ENCODE assay signal across 16 cellular contexts in genomic region chr7:151699147-151699546, GRCh38.
DNase-seq lines count a peak whose midpoint lies in the region; ATAC-seq, FAIRE-seq and TF ChIP-seq lines count a peak whose summit lies in the region.
"Had no signal": no experiment of that assay in that cellular context is flagged by ENCODE, and none has a peak within 500 bp of the region (broad histone marks: within the 10 kb centered on the region; RNA-seq: fewer than 3 reads in every experiment).

No MANE protein-coding gene starts in this region.

- H2BK12ac ChIP-seq in mesenchymal stem cell (ENCODE audit: low read length in 2 of 2): peak overlapping the region in 1 of 2 experiments; percentile 38

- H3K4me3 ChIP-seq in BLaER1 treated with 17β-estradiol and CSF1 and Interleukin-3, amounts not matched to agents 10 nM and 100 nM: no peak overlapping the region
- H3K4me3 ChIP-seq in astrocyte of the spinal cord (ENCODE audit: low read depth, low read length) (no peak overlapping the region), mesenchymal stem cell (ENCODE audit: insufficient read depth in 1 of 2, low read depth in 1 of 2, low read length in 2 of 2) (no peak overlapping the region)
- H3K4me3 ChIP-seq: lung had no signal

- H3K9me3 Mint-ChIP-seq in WTC11: peaks cover 5% of the 10 kb centered on the region; the same call in 1 of the 2 replicates
- H3K9me3 Mint-ChIP-seq: activated naive CD4-positive, alpha-beta T cell treated with anti-CD3 and anti-CD28 coated beads, Interleukin-2, amount 50 U/mL, for 72 hours; T-helper 2 cell treated with Interferon-gamma antibody and Interleukin-4, amounts not matched to agents 5 μg/mL and 100 μg/mL, for 36 hours had no signal

- in situ Hi-C loops in astrocyte of the spinal cord (cut with HindIII; ENCODE audit: low sequenced_read_pairs): no loop called here

- H3K4me3 Mint-ChIP-seq in WTC11: no peak overlapping the region
- H3K4me3 Mint-ChIP-seq: T-helper 2 cell treated with Interferon-gamma antibody and Interleukin-4, amounts not matched to agents 5 μg/mL and 100 μg/mL, for 36 hours had no signal

- peak overlapping the region; percentile 48 to 92 (median 86); a peak in 21 of 22 replicates for H3K4me2 ChIP-seq in BLaER1 treated with 17β-estradiol and CSF1 and Interleukin-3, amounts not matched to agents 10 nM and 100 nM
- H3K4me2 ChIP-seq in mesenchymal stem cell (ENCODE audit: low read length, poor library complexity, severe bottlenecking): peak overlapping the region; percentile 5

- H3K27ac ChIP-seq in BLaER1 treated with 17β-estradiol and CSF1 and Interleukin-3, amounts not matched to agents 10 nM and 100 nM: peak overlapping the region in 6 of 11 experiments; percentile 30 to 59 (median 42); a peak in 9 of 22 replicates
- peak overlapping the region; percentile 92 for H3K27ac ChIP-seq in mesenchymal stem cell (ENCODE audit: low read length, poor library complexity, severe bottlenecking)

- no peak for TF ChIP-seq CTCF in astrocyte of the spinal cord (IDR thresholded peaks at IDR 0.05; ENCODE audit: low read depth, low read length)
- TF ChIP-seq CTCF in WTC11 (IDR thresholded peaks at IDR 0.05): no peak

- peaks cover 60 to 83% (median 71%) of the 10 kb centered on the region in 10 experiments for H3K4me1 ChIP-seq in BLaER1 treated with 17β-estradiol and CSF1 and Interleukin-3, amounts not matched to agents 10 nM and 100 nM
- H3K4me1 ChIP-seq in mesenchymal stem cell (ENCODE audit: control insufficient read depth, insufficient read depth, low read depth, low read length): peaks cover 54% of the 10 kb centered on the region

- peak overlapping the region; percentile 25 to 78 for H3K18ac ChIP-seq in mesenchymal stem cell (ENCODE audit: low read depth in 1 of 2, low read length in 2 of 2)

- no peak overlapping the region for H3K23ac ChIP-seq in mesenchymal stem cell (ENCODE audit: low read length in 2 of 2)

- H3K9ac ChIP-seq in BLaER1 treated with 17β-estradiol and CSF1 and Interleukin-3, amounts not matched to agents 10 nM and 100 nM: peak overlapping the region in 2 of 11 experiments; percentile 19 to 38; a peak in 1 of 22 replicates
- peak overlapping the region; percentile 2 for H3K9ac ChIP-seq in mesenchymal stem cell (ENCODE audit: low read length)

- no peaks in the 10 kb centered on the region for H3K9me3 ChIP-seq in BLaER1 treated with 17β-estradiol and CSF1 and Interleukin-3, amounts not matched to agents 10 nM and 100 nM (replicated peaks in 1 of 11)
- no peaks in the 10 kb centered on the region for H3K9me3 ChIP-seq in mesenchymal stem cell (ENCODE audit: control insufficient read depth, low read length)
- H3K9me3 ChIP-seq: Caco-2 had no signal

- H3K4ac ChIP-seq in mesenchymal stem cell (ENCODE audit: low read depth in 1 of 2, low read length in 2 of 2): no peak overlapping the region

- peak; percentile 49 for FAIRE-seq in HTR-8/SVneo (lab: Jason Lieb, UNC)
- FAIRE-seq: GM19239 had no signal

- peaks cover 0 to 57% (median 0%) of the 10 kb centered on the region in 11 experiments; a peak in 7 of 22 replicates for H4K20me1 ChIP-seq in BLaER1 treated with 17β-estradiol and CSF1 and Interleukin-3, amounts not matched to agents 10 nM and 100 nM

- CTCF ChIA-PET in WTC11 (lab: Charles Lee): no interaction called here

- H3K36me3 Mint-ChIP-seq in WTC11: no peaks in the 10 kb centered on the region
- H3K36me3 Mint-ChIP-seq: activated naive CD4-positive, alpha-beta T cell treated with anti-CD3 and anti-CD28 coated beads, Interleukin-2, amount 50 U/mL, for 72 hours had no signal

- H3K27me3 Mint-ChIP-seq in WTC11 (ENCODE audit: low read depth): no peaks in the 10 kb centered on the region

- no peak overlapping the region for H2BK120ac ChIP-seq in mesenchymal stem cell (ENCODE audit: low read depth, low read length)

- no peaks in the 10 kb centered on the region for H3K79me1 ChIP-seq in mesenchymal stem cell (replicated peaks; ENCODE audit: low read length, poor library complexity, severe bottlenecking)

- POLR2A ChIA-PET in WTC11 (lab: Charles Lee): no interaction called here

- no peak overlapping the region for H2AFZ ChIP-seq in mesenchymal stem cell (ENCODE audit: low read depth, low read length)

- peak overlapping the region; percentile 94 for H2AK5ac ChIP-seq in mesenchymal stem cell (ENCODE audit: low read length, severe bottlenecking)

- peak overlapping the region; percentile 21 for H4K91ac ChIP-seq in mesenchymal stem cell (ENCODE audit: low read length)

- H2BK5ac ChIP-seq in mesenchymal stem cell (ENCODE audit: low read depth, low read length, poor library complexity, severe bottlenecking): peak overlapping the region; percentile 74

- no peaks in the 10 kb centered on the region for H3K36me3 ChIP-seq in BLaER1 treated with 17β-estradiol and CSF1 and Interleukin-3, amounts not matched to agents 10 nM and 100 nM
- no peaks in the 10 kb centered on the region for H3K36me3 ChIP-seq in mesenchymal stem cell (ENCODE audit: control insufficient read depth in 1 of 2, insufficient read depth in 2 of 2, low read depth in 1 of 2, low read length in 2 of 2)

- H3K4me1 Mint-ChIP-seq in WTC11: peaks cover 28% of the 10 kb centered on the region

- H4K8ac ChIP-seq in mesenchymal stem cell (ENCODE audit: low read length): no peak overlapping the region

- ATAC-seq in WTC11 (no peak), GM19035 (IDR thresholded peaks at IDR 0.05; ENCODE audit: unreplicated experiment) (no peak)
- ATAC-seq: activated naive CD4-positive, alpha-beta T cell treated with anti-CD3 and anti-CD28 coated beads, Interleukin-2, amount 50 U/mL, for 72 hours; PC-3 had no signal

- 30% methylated on average over 11 of the region's 11 CpGs for WGBS in mesenchymal stem cell

- no peaks in the 10 kb centered on the region for H3K27me3 ChIP-seq in BLaER1 treated with 17β-estradiol and CSF1 and Interleukin-3, amounts not matched to agents 10 nM and 100 nM
- H3K27me3 ChIP-seq in mesenchymal stem cell (ENCODE audit: control insufficient read depth in 1 of 2, insufficient read depth in 1 of 2, low read length in 2 of 2): peaks cover 0 to 28% of the 10 kb centered on the region in 2 experiments

- H3K14ac ChIP-seq in mesenchymal stem cell (ENCODE audit: low read length in 2 of 2): no peak overlapping the region

- no peak overlapping the region for H2BK15ac ChIP-seq in mesenchymal stem cell (ENCODE audit: low read depth, poor library complexity, severe bottlenecking)

- H3K27ac Mint-ChIP-seq in WTC11: no peak overlapping the region
- H3K27ac Mint-ChIP-seq: activated naive CD4-positive, alpha-beta T cell treated with anti-CD3 and anti-CD28 coated beads, Interleukin-2, amount 50 U/mL, for 72 hours; T-helper 2 cell treated with Interferon-gamma antibody and Interleukin-4, amounts not matched to agents 5 μg/mL and 100 μg/mL, for 36 hours had no signal

- DNase-seq in HTR-8/SVneo (ENCODE audit: insufficient read length, low spot score) (peak; percentile 86), astrocyte of the spinal cord (ENCODE audit: low read depth, low spot score) (peak; percentile 98), mesenchymal stem cell (peak; percentile 92), NCI-H2029 treated with DMSO at 0.1 percent for 48 hours (lab: John Stamatoyannopoulos, UW) (no peak), WTC11 (ENCODE audit: low spot score) (no peak)
- no peak for DNase-seq in stimulated activated naive CD4-positive, alpha-beta T cell (lab: John Stamatoyannopoulos, UW)
- DNase-seq: Caco-2, GOT3, occipital lobe, PC-3 had no signal

TF ChIP-seq in WTC11, 78 proteins besides CTCF, POLR2A, EP300 and RAD21:
- TF ChIP-seq TP53 (CRISPR knock-in tag; IDR thresholded peaks at IDR 0.05) (no peak), NFATC4 (CRISPR knock-in tag; IDR thresholded peaks at IDR 0.05) (no peak), MLX (CRISPR knock-in tag; IDR thresholded peaks at IDR 0.05) (no peak)

Comparison
In these comparisons a context has a peak if more than half of its experiments do, and no peak if none do; other contexts are left out.
1. DNase-seq: peak in HTR-8/SVneo (single experiment), astrocyte of the spinal cord (single experiment) and mesenchymal stem cell (single experiment); none in NCI-H2029 treated with DMSO at 0.1 percent for 48 hours (single experiment), WTC11 (single experiment) and stimulated activated naive CD4-positive, alpha-beta T cell (0 of 6).